ENCODE assay signal across 2 cellular contexts in the genomic region with DNA sequence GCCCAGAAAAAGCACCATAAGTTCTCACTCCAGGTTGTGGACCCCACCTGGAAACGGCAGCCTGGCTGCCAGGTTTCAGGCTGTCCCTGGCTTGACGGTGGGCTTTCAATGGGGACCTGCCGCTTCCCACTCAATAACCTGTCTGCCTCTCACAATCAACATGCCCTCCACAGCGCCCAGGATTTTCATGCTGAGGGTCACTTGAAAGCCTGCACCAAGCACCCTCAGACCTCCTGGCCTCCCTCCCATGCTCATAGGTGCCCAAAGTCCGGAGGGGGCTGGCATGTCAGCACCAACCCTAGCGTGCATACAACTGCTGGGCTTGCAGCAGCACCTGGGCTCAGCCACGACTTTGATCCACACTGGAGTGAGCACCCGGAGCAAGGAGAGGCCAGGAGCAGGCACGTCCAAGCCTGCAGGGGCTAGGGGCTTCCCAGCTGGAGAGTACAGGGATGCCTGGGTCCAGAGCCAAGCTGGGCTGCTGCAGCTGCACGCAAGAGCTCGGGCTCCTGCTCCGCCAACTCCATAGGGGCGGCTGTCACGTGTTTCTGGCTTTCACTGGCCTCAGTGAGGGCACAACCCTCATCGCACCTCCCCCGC.
A peak's percentile ranks its signal among the peaks of the same experiment; 100 is the strongest.
TF ChIP-seq lines count a peak whose summit lies in the region.

No MANE protein-coding gene starts in this region.

TF ChIP-seq in HepG2, 621 proteins besides CTCF, POLR2A, EP300 and RAD21:
- TF ChIP-seq DNMT3B (CRISPR knock-in tag; conservative IDR thresholded peaks at IDR 0.05) (no peak), FOXC1 (CRISPR knock-in tag; IDR thresholded peaks at IDR 0.05; ENCODE audit: borderline replicate concordance) (no peak), ZNF264 (CRISPR knock-in tag; IDR thresholded peaks at IDR 0.05) (no peak), ZNF430 (CRISPR knock-in tag; IDR thresholded peaks at IDR 0.05) (no peak), SIX4 (CRISPR knock-in tag; IDR thresholded peaks at IDR 0.05) (no peak), HOXA3 (CRISPR knock-in tag; IDR thresholded peaks at IDR 0.05) (no peak), SNRNP70 (IDR thresholded peaks at IDR 0.05; ENCODE audit: low read depth, low read length) (no peak), ZNF546 (CRISPR knock-in tag; conservative IDR thresholded peaks at IDR 0.05) (no peak), ZNF207 (IDR thresholded peaks at IDR 0.05; ENCODE audit: borderline replicate concordance) (no peak), PHF5A (CRISPR knock-in tag; IDR thresholded peaks at IDR 0.05; ENCODE audit: low read depth, unreplicated experiment) (no peak)
- TF ChIP-seq, protein P1, sequence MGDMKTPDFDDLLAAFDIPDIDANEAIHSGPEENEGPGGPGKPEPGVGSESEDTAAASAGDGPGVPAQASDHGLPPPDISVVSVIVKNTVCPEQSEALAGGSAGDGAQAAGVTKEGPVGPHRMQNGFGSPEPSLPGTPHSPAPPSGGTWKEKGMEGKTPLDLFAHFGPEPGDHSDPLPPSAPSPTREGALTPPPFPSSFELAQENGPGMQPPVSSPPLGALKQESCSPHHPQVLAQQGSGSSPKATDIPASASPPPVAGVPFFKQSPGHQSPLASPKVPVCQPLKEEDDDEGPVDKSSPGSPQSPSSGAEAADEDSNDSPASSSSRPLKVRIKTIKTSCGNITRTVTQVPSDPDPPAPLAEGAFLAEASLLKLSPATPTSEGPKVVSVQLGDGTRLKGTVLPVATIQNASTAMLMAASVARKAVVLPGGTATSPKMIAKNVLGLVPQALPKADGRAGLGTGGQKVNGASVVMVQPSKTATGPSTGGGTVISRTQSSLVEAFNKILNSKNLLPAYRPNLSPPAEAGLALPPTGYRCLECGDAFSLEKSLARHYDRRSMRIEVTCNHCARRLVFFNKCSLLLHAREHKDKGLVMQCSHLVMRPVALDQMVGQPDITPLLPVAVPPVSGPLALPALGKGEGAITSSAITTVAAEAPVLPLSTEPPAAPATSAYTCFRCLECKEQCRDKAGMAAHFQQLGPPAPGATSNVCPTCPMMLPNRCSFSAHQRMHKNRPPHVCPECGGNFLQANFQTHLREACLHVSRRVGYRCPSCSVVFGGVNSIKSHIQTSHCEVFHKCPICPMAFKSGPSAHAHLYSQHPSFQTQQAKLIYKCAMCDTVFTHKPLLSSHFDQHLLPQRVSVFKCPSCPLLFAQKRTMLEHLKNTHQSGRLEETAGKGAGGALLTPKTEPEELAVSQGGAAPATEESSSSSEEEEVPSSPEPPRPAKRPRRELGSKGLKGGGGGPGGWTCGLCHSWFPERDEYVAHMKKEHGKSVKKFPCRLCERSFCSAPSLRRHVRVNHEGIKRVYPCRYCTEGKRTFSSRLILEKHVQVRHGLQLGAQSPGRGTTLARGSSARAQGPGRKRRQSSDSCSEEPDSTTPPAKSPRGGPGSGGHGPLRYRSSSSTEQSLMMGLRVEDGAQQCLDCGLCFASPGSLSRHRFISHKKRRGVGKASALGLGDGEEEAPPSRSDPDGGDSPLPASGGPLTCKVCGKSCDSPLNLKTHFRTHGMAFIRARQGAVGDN (CRISPR knock-in tag; IDR thresholded peaks at IDR 0.05), result no peak
- TF ChIP-seq, protein P2, sequence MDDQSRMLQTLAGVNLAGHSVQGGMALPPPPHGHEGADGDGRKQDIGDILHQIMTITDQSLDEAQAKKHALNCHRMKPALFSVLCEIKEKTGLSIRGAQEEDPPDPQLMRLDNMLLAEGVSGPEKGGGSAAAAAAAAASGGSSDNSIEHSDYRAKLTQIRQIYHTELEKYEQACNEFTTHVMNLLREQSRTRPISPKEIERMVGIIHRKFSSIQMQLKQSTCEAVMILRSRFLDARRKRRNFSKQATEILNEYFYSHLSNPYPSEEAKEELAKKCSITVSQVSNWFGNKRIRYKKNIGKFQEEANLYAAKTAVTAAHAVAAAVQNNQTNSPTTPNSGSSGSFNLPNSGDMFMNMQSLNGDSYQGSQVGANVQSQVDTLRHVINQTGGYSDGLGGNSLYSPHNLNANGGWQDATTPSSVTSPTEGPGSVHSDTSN (CRISPR knock-in tag; IDR thresholded peaks at IDR 0.05; ENCODE audit: borderline replicate concordance), result no peak
- TF ChIP-seq, protein P3, sequence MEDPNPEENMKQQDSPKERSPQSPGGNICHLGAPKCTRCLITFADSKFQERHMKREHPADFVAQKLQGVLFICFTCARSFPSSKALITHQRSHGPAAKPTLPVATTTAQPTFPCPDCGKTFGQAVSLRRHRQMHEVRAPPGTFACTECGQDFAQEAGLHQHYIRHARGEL (CRISPR knock-in tag; IDR thresholded peaks at IDR 0.05), result no peak

TF ChIP-seq in WTC11, 78 proteins besides CTCF, POLR2A, EP300 and RAD21:
- TF ChIP-seq FOXJ3 (CRISPR knock-in tag; IDR thresholded peaks at IDR 0.05; ENCODE audit: borderline replicate concordance), result no peak
- TF ChIP-seq, protein P4, sequence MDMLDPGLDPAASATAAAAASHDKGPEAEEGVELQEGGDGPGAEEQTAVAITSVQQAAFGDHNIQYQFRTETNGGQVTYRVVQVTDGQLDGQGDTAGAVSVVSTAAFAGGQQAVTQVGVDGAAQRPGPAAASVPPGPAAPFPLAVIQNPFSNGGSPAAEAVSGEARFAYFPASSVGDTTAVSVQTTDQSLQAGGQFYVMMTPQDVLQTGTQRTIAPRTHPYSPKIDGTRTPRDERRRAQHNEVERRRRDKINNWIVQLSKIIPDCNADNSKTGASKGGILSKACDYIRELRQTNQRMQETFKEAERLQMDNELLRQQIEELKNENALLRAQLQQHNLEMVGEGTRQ (CRISPR knock-in tag; IDR thresholded peaks at IDR 0.05), result 0 out of 2 replicates have a peak, but pooled peaks have one; percentile 17
